ENCODE assay signal across 17 cellular contexts in the genomic region with DNA sequence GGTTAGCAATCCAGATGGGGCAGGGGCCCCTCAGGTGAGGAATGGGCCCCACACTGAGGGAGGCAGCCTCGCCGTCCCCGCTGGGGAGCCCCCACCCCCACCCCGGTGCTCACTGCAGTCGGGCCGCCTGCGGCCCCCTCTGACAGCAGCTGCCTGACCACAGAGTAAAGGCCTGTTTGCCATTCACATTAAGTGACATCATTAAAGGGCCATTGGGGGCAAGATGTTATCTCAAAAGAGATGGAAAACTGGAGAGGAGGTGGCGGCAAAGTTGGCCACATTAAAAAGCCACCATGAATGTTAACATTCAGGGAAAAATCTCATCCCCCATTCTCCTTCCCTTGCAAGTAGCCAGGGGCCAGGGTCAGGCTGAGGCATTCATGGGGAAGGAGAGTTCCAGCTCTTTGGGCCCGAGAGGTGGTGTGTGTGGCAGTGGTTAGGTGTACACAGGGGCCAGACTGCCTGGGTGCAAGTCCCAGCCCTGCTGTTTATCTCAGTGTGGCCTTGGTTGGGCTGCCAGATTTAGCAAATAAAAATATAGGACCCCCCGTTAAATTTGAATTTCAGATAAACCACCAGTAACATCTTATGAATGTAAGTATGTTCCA. TPM values are rescaled to one million over a fixed set of nuclear protein-coding genes. Genes with fewer than 3 reads are reported as not detected.
DNase-seq lines count a peak whose midpoint lies in the region; ATAC-seq and TF ChIP-seq lines count a peak whose summit lies in the region.
"Had no signal": no experiment of that assay in that cellular context is flagged by ENCODE, and none has a peak within 500 bp of the region (broad histone marks: within the 10 kb centered on the region; RNA-seq: fewer than 3 reads in every experiment).

No MANE protein-coding gene starts in this region.

- H3K4me1 ChIP-seq in right lobe of liver (no peaks in the 10 kb centered on the region), spleen (no peaks in the 10 kb centered on the region), PC-9 (replicated peaks; ENCODE audit: insufficient read depth) (no peaks in the 10 kb centered on the region)

- no peaks in the 10 kb centered on the region for H3K79me2 ChIP-seq in PC-9 (ENCODE audit: low read depth)

- peak; percentile 21 for DNase-seq in activated CD4-positive, CD25-positive, alpha-beta regulatory T cell treated with anti-CD3 and anti-CD28 coated beads, Interleukin-2, amount 50 U/mL, for 72 hours
- no peak for DNase-seq in activated CD4-positive, CD25-positive, alpha-beta regulatory T cell (lab: John Stamatoyannopoulos, UW)
- DNase-seq in M059J (ENCODE audit: low read depth) (peak; percentile 30), right lobe of liver (peak; percentile 1 to 25 (median 19)), spleen (peak; percentile 41), T-helper 9 cell (no peak), PC-9 (no peak)
- no peak for DNase-seq in stimulated activated CD4-positive, alpha-beta T cell treated with anti-CD3 and anti-CD28 coated beads, Interleukin-4, amount 100 ng/mL, for 1 hour
- DNase-seq: 8988T, C1 segment of cervical spinal cord, DMS79, MM.1S, NCI-H1930, NCI-H2171, NCI-H446 treated with DMSO at 0.1 percent for 48 hours, NCI-H774 had no signal

- no peak overlapping the region for H3K4me2 ChIP-seq in PC-9

- no peak overlapping the region for H3K27ac ChIP-seq in right lobe of liver
- H3K27ac ChIP-seq in spleen = no peak overlapping the region
- no peak overlapping the region for H3K27ac ChIP-seq in PC-9

- 42% methylated on average over 2 of the region's 10 CpGs for WGBS in right lobe of liver (ENCODE audit: insufficient coverage, low coverage, low lambda C conversion rate, missing lambda C conversion rate)
- 26 to 39% (median 34%) methylated on average over 6 to 10 of the region's 10 CpGs for whole genome bisulfite sequencing in spleen, 5 donors

- no peak for ATAC-seq in right lobe of liver
- ATAC-seq: GM12878 had no signal

- H3K36me3 ChIP-seq in right lobe of liver (no peaks in the 10 kb centered on the region), spleen (no peaks in the 10 kb centered on the region), PC-9 (ENCODE audit: low read depth) (no peaks in the 10 kb centered on the region)

- no peak for TF ChIP-seq POLR2A in right lobe of liver (IDR thresholded peaks at IDR 0.05)
- no peak for TF ChIP-seq POLR2A in spleen (IDR thresholded peaks at IDR 0.05)

- no TSS peak for BruUV-seq in PC-9 (replicated peaks; lab: Mats Ljungman, UMichigan)

- no peaks in the 10 kb centered on the region for H3F3A ChIP-seq in PC-9 (ENCODE audit: insufficient read depth, low read depth)

- no peak overlapping the region for H2AFZ ChIP-seq in PC-9

- H3K27me3 ChIP-seq in right lobe of liver (no peaks in the 10 kb centered on the region), spleen (replicated peaks in 1 of 7) (peaks cover 0 to 31% (median 0%) of the 10 kb centered on the region in 7 donors), PC-9 (ENCODE audit: insufficient read depth, low read depth) (peaks cover 76% of the 10 kb centered on the region)

- CTCF ChIA-PET in PC-9 (lab: Charles Lee) = no interaction called here

- no peak overlapping the region for H3K4me3 ChIP-seq in right lobe of liver
- no peak overlapping the region for H3K4me3 ChIP-seq in spleen
- no peak overlapping the region for H3K4me3 ChIP-seq in PC-9
- H3K4me3 ChIP-seq: GM12878 had no signal

- no peaks in the 10 kb centered on the region for H3K9me3 ChIP-seq in right lobe of liver
- peaks cover 0 to 10% (median 2%) of the 10 kb centered on the region in 8 donors for H3K9me3 ChIP-seq in spleen
- H3K9me3 ChIP-seq in PC-9 (ENCODE audit: insufficient read depth, low read depth) = no peaks in the 10 kb centered on the region

- intact Hi-C loops in right lobe of liver (cut with DNase I) (no loop called here), spleen (cut with DNase I; ENCODE audit: low total_unique reads) (no loop called here), PC-9 (cut with micrococcal nuclease; ENCODE audit: unreplicated experiment) (no loop called here)

- H3K9me2 ChIP-seq in PC-9 (ENCODE audit: insufficient read depth) = no peaks in the 10 kb centered on the region

- TF ChIP-seq CTCF in right lobe of liver (IDR thresholded peaks at IDR 0.05) = no peak
- TF ChIP-seq CTCF in spleen (IDR thresholded peaks at IDR 0.05 in 8 of 11, conservative IDR thresholded peaks at IDR 0.05 in 3 of 11) = no peak
- no peak for TF ChIP-seq CTCF in PC-9 (conservative IDR thresholded peaks at IDR 0.05)

- POLR2A ChIA-PET in PC-9 (lab: Charles Lee; ENCODE audit: unreplicated experiment) = no interaction called here

- no peaks in the 10 kb centered on the region for H4K20me1 ChIP-seq in PC-9 (ENCODE audit: insufficient read depth)

RNA-seq across cellular contexts. Expression of gene VSTM2B, which starts 20.9 kb away (rescaled TPM):
- not detected in 2 replicates for total RNA-seq in M059J (2014; rRNA removed; shearing (Covaris generic))
- total RNA-seq in right lobe of liver (not detected), spleen (not detected), PC-9 (2021) (not detected in 2 replicates)
- polyA plus RNA-seq in spleen = not detected
- total RNA-seq: GM12878 had no signal
- polyA plus RNA-seq: GM12878 had no signal

RNA-seq across cellular contexts. Expression of gene POP4, which starts 59.4 kb away (rescaled TPM):
- 133 and 146 TPM in 2 replicates for total RNA-seq in M059J (2014; rRNA removed; shearing (Covaris generic))
- total RNA-seq in right lobe of liver (10 to 100 TPM; 28.5 to 58.5 (median 34.8) TPM), spleen (10 to 100 TPM; 49.3 to 73.1 (median 60.7) TPM), PC-9 (2021) (52.8 and 66.6 TPM in 2 replicates)
- polyA plus RNA-seq in spleen = 10 to 100 TPM; 54.5 to 69.1 (median 68.8) TPM

Comparison
In these comparisons a context has a peak if more than half of its experiments do, and no peak if none do; other contexts are left out.
1. DNase-seq: peak in activated CD4-positive, CD25-positive, alpha-beta regulatory T cell treated with anti-CD3 and anti-CD28 coated beads, Interleukin-2, amount 50 U/mL, for 72 hours (single experiment), M059J (single experiment), right lobe of liver (3 of 3) and spleen (single experiment); none in activated CD4-positive, CD25-positive, alpha-beta regulatory T cell (0 of 4), stimulated activated CD4-positive, alpha-beta T cell treated with anti-CD3 and anti-CD28 coated beads, Interleukin-4, amount 100 ng/mL, for 1 hour (single experiment), T-helper 9 cell (single experiment) and PC-9 (0 of 2).